In the genomic region with DNA sequence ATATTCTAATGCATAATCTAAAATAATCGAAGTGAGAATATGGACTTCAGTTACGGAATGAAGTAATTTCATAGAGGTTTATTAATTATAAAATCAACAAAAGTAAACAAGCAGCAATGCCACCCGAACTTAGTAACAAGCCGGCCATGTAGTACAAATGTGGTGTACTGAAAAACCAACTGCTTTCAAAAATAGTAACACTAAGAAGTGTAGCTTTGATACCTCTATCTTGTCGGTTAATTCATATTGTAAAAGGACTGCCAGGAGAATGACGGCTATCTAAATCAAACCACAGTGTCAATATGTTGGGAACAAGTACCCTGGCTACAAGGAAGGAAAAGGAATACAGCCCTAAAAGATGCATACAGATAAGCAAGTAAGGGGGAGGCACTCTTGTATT, we compare ENCODE assay signal across 1 cellular context.
TF ChIP-seq lines count a peak whose summit lies in the region.

No MANE protein-coding gene starts in this region.

TF ChIP-seq in IMR-90, 13 proteins besides CTCF, POLR2A, EP300 and RAD21:
- TF ChIP-seq RFX5 (IDR thresholded peaks at IDR 0.05; ENCODE audit: low read depth, low read length), result no peak
- TF ChIP-seq CEBPB (IDR thresholded peaks at IDR 0.05; ENCODE audit: low read depth, low read length), result no peak
- TF ChIP-seq, protein P1, sequence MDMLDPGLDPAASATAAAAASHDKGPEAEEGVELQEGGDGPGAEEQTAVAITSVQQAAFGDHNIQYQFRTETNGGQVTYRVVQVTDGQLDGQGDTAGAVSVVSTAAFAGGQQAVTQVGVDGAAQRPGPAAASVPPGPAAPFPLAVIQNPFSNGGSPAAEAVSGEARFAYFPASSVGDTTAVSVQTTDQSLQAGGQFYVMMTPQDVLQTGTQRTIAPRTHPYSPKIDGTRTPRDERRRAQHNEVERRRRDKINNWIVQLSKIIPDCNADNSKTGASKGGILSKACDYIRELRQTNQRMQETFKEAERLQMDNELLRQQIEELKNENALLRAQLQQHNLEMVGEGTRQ (IDR thresholded peaks at IDR 0.05; ENCODE audit: low read depth, low read length), result no peak
- no peak for TF ChIP-seq MAFK (IDR thresholded peaks at IDR 0.05; ENCODE audit: low read depth, low read length)
TF ChIP-seq in IMR-90: peak in this region for 0.
